1 cellular context compared by ENCODE assay signal in genomic region chr1:205172729-205173366, GRCh38.
TF ChIP-seq lines count a peak whose summit lies in the region.

No MANE protein-coding gene starts in this region.

TF ChIP-seq in K562, 482 proteins besides CTCF, POLR2A, EP300 and RAD21 (continued from another document and continues in another):
- TF ChIP-seq NR2C2 (CRISPR knock-in tag; IDR thresholded peaks at IDR 0.05) = no peak
- no peak; the same call in none of the 2 replicates for TF ChIP-seq NR2C2 (tag; IDR thresholded peaks at IDR 0.05)
- TF ChIP-seq HNRNPH1 (optimal IDR thresholded peaks at IDR 0.05; ENCODE audit: low read depth, low read length) = no peak
- no peak for TF ChIP-seq ATF1 (CRISPR knock-in tag; IDR thresholded peaks at IDR 0.05)
- TF ChIP-seq ATF1 (tag; IDR thresholded peaks at IDR 0.05) = no peak
- TF ChIP-seq SMC3 (conservative IDR thresholded peaks at IDR 0.05; ENCODE audit: insufficient read depth, low read depth, low read length) = no peak
- TF ChIP-seq ASH1L (IDR thresholded peaks at IDR 0.05; ENCODE audit: borderline replicate concordance, low read depth, partially characterized antibody) = no peak
- peak; percentile 7; the same call in 1 of the 2 replicates for TF ChIP-seq EHMT2 (IDR thresholded peaks at IDR 0.05)
- no peak for TF ChIP-seq HES1 (IDR thresholded peaks at IDR 0.05; ENCODE audit: low read depth)
- TF ChIP-seq FOXP4 (CRISPR knock-in tag; IDR thresholded peaks at IDR 0.05; ENCODE audit: borderline replicate concordance) = no peak
- TF ChIP-seq THRB (CRISPR knock-in tag; conservative IDR thresholded peaks at IDR 0.05) = no peak
- TF ChIP-seq BHLHE40 (IDR thresholded peaks at IDR 0.05; ENCODE audit: low read length) = no peak
- TF ChIP-seq ARID3A (IDR thresholded peaks at IDR 0.05; ENCODE audit: borderline replicate concordance, low read depth, low read length) = peak; percentile 84; the same call in 1 of the 2 replicates
- 0 out of 4 replicates have a peak, but pooled peaks of 1 of the 2 experiments have one; percentile 10 for TF ChIP-seq ZNF639 (CRISPR knock-in tag; conservative IDR thresholded peaks at IDR 0.05 in 1 of 2, IDR thresholded peaks at IDR 0.05 in 1 of 2)
- peak; percentile 94 for TF ChIP-seq DPF2 (IDR thresholded peaks at IDR 0.05)
- no peak for TF ChIP-seq ZNF274 (IDR thresholded peaks at IDR 0.05; ENCODE audit: borderline replicate concordance, low read depth, low read length)
- no peak for TF ChIP-seq ZNF408 (CRISPR knock-in tag; IDR thresholded peaks at IDR 0.05; ENCODE audit: low read depth)
- no peak for TF ChIP-seq GTF2B (IDR thresholded peaks at IDR 0.05; ENCODE audit: extremely low read depth, insufficient read length)
- no peak for TF ChIP-seq GABPB2 (CRISPR knock-in tag; conservative IDR thresholded peaks at IDR 0.05)
- TF ChIP-seq MAFF (IDR thresholded peaks at IDR 0.05; ENCODE audit: low read length) = peak; percentile 61; the same call in 1 of the 2 replicates
- TF ChIP-seq EP400 (IDR thresholded peaks at IDR 0.05) = peak; percentile 12; the same call in 1 of the 2 replicates
- TF ChIP-seq BACH1 (tag; IDR thresholded peaks at IDR 0.05) = no peak
- TF ChIP-seq NR3C1 (CRISPR knock-in tag; IDR thresholded peaks at IDR 0.05) = no peak
- TF ChIP-seq MTA1 (IDR thresholded peaks at IDR 0.05; ENCODE audit: borderline replicate concordance) = no peak
- no peak for TF ChIP-seq CBX3 (IDR thresholded peaks at IDR 0.05; ENCODE audit: borderline replicate concordance in 1 of 2, low read length in 2 of 2)
- no peak for TF ChIP-seq ZC3H11A (IDR thresholded peaks at IDR 0.05; ENCODE audit: low read depth, low read length)
- no peak for TF ChIP-seq MAZ (CRISPR knock-in tag; conservative IDR thresholded peaks at IDR 0.05 in 1 of 2, IDR thresholded peaks at IDR 0.05 in 1 of 2)
- no peak for TF ChIP-seq POLR2G (IDR thresholded peaks at IDR 0.05; ENCODE audit: low read depth, low read length)
- TF ChIP-seq CREB1 (IDR thresholded peaks at IDR 0.05) = no peak
- TF ChIP-seq CREB1 (CRISPR knock-in tag; IDR thresholded peaks at IDR 0.05) = no peak
- TF ChIP-seq GMEB1 (CRISPR knock-in tag; IDR thresholded peaks at IDR 0.05) = no peak
- TF ChIP-seq RB1 (IDR thresholded peaks at IDR 0.05; ENCODE audit: low read depth) = no peak
- TF ChIP-seq CHD2 (IDR thresholded peaks at IDR 0.05; ENCODE audit: low read depth, low read length) = no peak
- TF ChIP-seq ZBTB7A (IDR thresholded peaks at IDR 0.05; ENCODE audit: borderline replicate concordance, control insufficient read depth, low read depth, low read length) = no peak
- no peak for TF ChIP-seq SRSF9 (IDR thresholded peaks at IDR 0.05; ENCODE audit: borderline replicate concordance, low read depth, low read length)
- TF ChIP-seq ZNF24 (IDR thresholded peaks at IDR 0.05) = no peak
- no peak for TF ChIP-seq OTX1 (CRISPR knock-in tag; IDR thresholded peaks at IDR 0.05)
- peak; percentile 80 for TF ChIP-seq MEIS2 (IDR thresholded peaks at IDR 0.05; ENCODE audit: partially characterized antibody)
- TF ChIP-seq FOXP1 (CRISPR knock-in tag; IDR thresholded peaks at IDR 0.05) = no peak
- TF ChIP-seq ZFPM2 (CRISPR knock-in tag; IDR thresholded peaks at IDR 0.05) = no peak
- no peak for TF ChIP-seq PYGO2 (tag; IDR thresholded peaks at IDR 0.05)
- no peak for TF ChIP-seq ELK1 (CRISPR knock-in tag; IDR thresholded peaks at IDR 0.05)
- TF ChIP-seq CXXC5 (CRISPR knock-in tag; IDR thresholded peaks at IDR 0.05) = no peak
- TF ChIP-seq ZNF311 (CRISPR knock-in tag; IDR thresholded peaks at IDR 0.05) = 0 out of 2 replicates have a peak, but pooled peaks have one; percentile 7
- TF ChIP-seq ZNF184 (CRISPR knock-in tag; IDR thresholded peaks at IDR 0.05) = no peak
- 0 out of 2 replicates have a peak, but pooled peaks have one; percentile 8 for TF ChIP-seq ZNF668 (CRISPR knock-in tag; IDR thresholded peaks at IDR 0.05)
- no peak for TF ChIP-seq NR2F6 (CRISPR knock-in tag; IDR thresholded peaks at IDR 0.05)
- TF ChIP-seq ZBTB40 (IDR thresholded peaks at IDR 0.05) = no peak
- no peak for TF ChIP-seq ZBTB40 (CRISPR knock-in tag; IDR thresholded peaks at IDR 0.05)
